19 cellular contexts compared by ENCODE assay signal in the genomic region with DNA sequence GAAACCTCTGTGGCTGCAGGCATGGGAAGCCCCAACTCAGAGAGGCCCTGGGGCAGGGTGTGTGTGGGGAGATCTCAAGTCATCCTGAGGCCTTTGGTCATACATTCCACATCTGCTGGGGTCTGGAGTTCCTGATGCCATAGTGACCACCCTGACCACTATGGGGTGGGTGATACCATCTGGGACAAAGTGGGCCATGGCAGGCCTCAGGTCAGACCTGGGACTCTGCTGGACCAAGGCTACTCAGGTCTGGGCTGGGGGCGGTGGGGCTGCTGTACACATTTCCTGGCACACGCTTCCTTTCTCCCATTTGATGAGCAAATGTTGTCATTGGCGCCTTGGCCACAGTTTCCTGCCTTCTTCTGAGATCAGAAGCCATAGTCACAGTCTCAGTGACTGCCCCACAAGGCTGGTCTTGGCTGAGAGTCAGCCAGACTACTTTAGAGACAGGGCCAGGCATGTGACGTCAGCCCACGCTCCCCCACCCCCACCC. TPM values are rescaled to one million over a fixed set of nuclear protein-coding genes. Genes with fewer than 3 reads are reported as not detected.
DNase-seq lines count a peak whose midpoint lies in the region; ATAC-seq and TF ChIP-seq lines count a peak whose summit lies in the region.
"Had no signal": no experiment of that assay in that cellular context is flagged by ENCODE, and none has a peak within 500 bp of the region (broad histone marks: within the 10 kb centered on the region; RNA-seq: fewer than 3 reads in every experiment).

No MANE protein-coding gene starts in this region.

- no peak for TF ChIP-seq EP300 in esophagus muscularis mucosa (IDR thresholded peaks at IDR 0.05)

- peaks cover 17% of the 10 kb centered on the region for H3K27me3 Mint-ChIP-seq in stimulated activated naive CD8-positive, alpha-beta T cell treated with anti-CD3 and anti-CD28 coated beads, Interleukin-15, amount 100 ng/mL, for 72 hours

- no peaks in the 10 kb centered on the region for H3K4me1 Mint-ChIP-seq in stimulated activated naive CD8-positive, alpha-beta T cell treated with anti-CD3 and anti-CD28 coated beads, Interleukin-15, amount 100 ng/mL, for 72 hours

- H3K4me3 ChIP-seq in right atrium auricular region: no peak overlapping the region
- H3K4me3 ChIP-seq in heart right ventricle: no peak overlapping the region
- no peak overlapping the region for H3K4me3 ChIP-seq in esophagus muscularis mucosa
- H3K4me3 ChIP-seq: HAP-1, tibial artery had no signal

- H3K9me3 Mint-ChIP-seq in stimulated activated naive CD8-positive, alpha-beta T cell treated with anti-CD3 and anti-CD28 coated beads, Interleukin-15, amount 100 ng/mL, for 72 hours: no peaks in the 10 kb centered on the region
- H3K9me3 Mint-ChIP-seq: dendritic cell treated with granulocyte-macrophage colony-stimulating factor and Interleukin-4, amounts not matched to agents 40 ng/mL and 50 ng/mL, for 4 days had no signal

- H3K36me3 ChIP-seq in right atrium auricular region (no peaks in the 10 kb centered on the region), heart right ventricle (no peaks in the 10 kb centered on the region), esophagus muscularis mucosa (no peaks in the 10 kb centered on the region)
- H3K36me3 ChIP-seq: HAP-1, tibial artery had no signal

- no peak for TF ChIP-seq POLR2A in esophagus muscularis mucosa (IDR thresholded peaks at IDR 0.05; ENCODE audit: low read depth)

- intact Hi-C loops in heart right ventricle (cut with DNase I): no loop called here
- intact Hi-C loops in esophagus muscularis mucosa (cut with DNase I): no loop called here

- H3K4me1 ChIP-seq in right atrium auricular region (no peaks in the 10 kb centered on the region), heart right ventricle (no peaks in the 10 kb centered on the region), esophagus muscularis mucosa (no peaks in the 10 kb centered on the region)
- H3K4me1 ChIP-seq: HAP-1, tibial artery had no signal

- no peak overlapping the region for H3K27ac Mint-ChIP-seq in stimulated activated naive CD8-positive, alpha-beta T cell treated with anti-CD3 and anti-CD28 coated beads, Interleukin-15, amount 100 ng/mL, for 72 hours
- H3K27ac Mint-ChIP-seq: dendritic cell treated with granulocyte-macrophage colony-stimulating factor and Interleukin-4, amounts not matched to agents 40 ng/mL and 50 ng/mL, for 4 days had no signal

- peak; percentile 48 for DNase-seq in right atrium auricular region (ENCODE audit: low spot score)
- no peak for DNase-seq in heart right ventricle
- DNase-seq in activated CD8-positive, alpha-beta memory T cell treated with anti-CD3 and anti-CD28 coated beads, Interleukin-2, amount 50 U/mL, for 4 hours: peak; percentile 43
- DNase-seq in esophagus muscularis mucosa (ENCODE audit: extremely low spot score): peak; percentile 88
- DNase-seq in stimulated activated naive CD8-positive, alpha-beta T cell treated with anti-CD3 and anti-CD28 coated beads, Interleukin-15, amount 100 ng/mL, for 72 hours: peak in 1 of 2 donors; percentile 74
- no peak for DNase-seq in NOMO-1 treated with dmso at 0.1 percent for 144 hours (lab: John Stamatoyannopoulos, UW; ENCODE audit: unreplicated experiment)
- DNase-seq in putamen (ENCODE audit: low spot score): no peak
- DNase-seq: DMS 273 treated with DMSO at 0.1 percent for 48 hours, hypothalamus, left ventricle myocardium superior, NCI-H1417 treated with DMSO at 0.1 percent for 48 hours, NCI-H446, tibial artery had no signal

- peak overlapping the region in 1 of 2 donors; percentile 40 for H3K4me3 Mint-ChIP-seq in stimulated activated naive CD8-positive, alpha-beta T cell treated with anti-CD3 and anti-CD28 coated beads, Interleukin-15, amount 100 ng/mL, for 72 hours
- H3K4me3 Mint-ChIP-seq: dendritic cell treated with granulocyte-macrophage colony-stimulating factor and Interleukin-4, amounts not matched to agents 40 ng/mL and 50 ng/mL, for 4 days had no signal

- H3K27ac ChIP-seq in right atrium auricular region (no peak overlapping the region), heart right ventricle (no peak overlapping the region), esophagus muscularis mucosa (replicated peaks in 1 of 4) (no peak overlapping the region)
- H3K27ac ChIP-seq: KMS-11, tibial artery had no signal

- no peak for ATAC-seq in heart right ventricle
- peak; percentile 93 for ATAC-seq in stimulated activated naive CD8-positive, alpha-beta T cell treated with anti-CD3 and anti-CD28 coated beads, Interleukin-15, amount 100 ng/mL, for 72 hours
- ATAC-seq in HG03135 (IDR thresholded peaks at IDR 0.05; ENCODE audit: unreplicated experiment): no peak
- ATAC-seq: left ventricle myocardium superior had no signal

- H3K9me3 ChIP-seq in right atrium auricular region: no peaks in the 10 kb centered on the region
- H3K9me3 ChIP-seq in heart right ventricle: no peaks in the 10 kb centered on the region
- H3K9me3 ChIP-seq in esophagus muscularis mucosa: no peaks in the 10 kb centered on the region
- H3K9me3 ChIP-seq: HAP-1, tibial artery had no signal

- TF ChIP-seq CTCF in right atrium auricular region (IDR thresholded peaks at IDR 0.05) (no peak), heart right ventricle (IDR thresholded peaks at IDR 0.05) (no peak), esophagus muscularis mucosa (IDR thresholded peaks at IDR 0.05) (no peak)

- 67 to 70% methylated on average over 5 of the region's 5 CpGs for WGBS in heart right ventricle, 2 donors
- no CpG with 5 or more reads among the region's 5 CpGs for WGBS in esophagus muscularis mucosa

- no peaks in the 10 kb centered on the region for H3K27me3 ChIP-seq in right atrium auricular region
- peaks cover 0 to 19% (median 5%) of the 10 kb centered on the region in 7 donors for H3K27me3 ChIP-seq in heart right ventricle
- peaks cover 0 to 11% (median 0%) of the 10 kb centered on the region in 4 donors for H3K27me3 ChIP-seq in esophagus muscularis mucosa

RNA-seq across cellular contexts. Expression of a gene that starts 15.1 kb away (rescaled TPM):
- total RNA-seq in right atrium auricular region (1 to 10 TPM in 1 of 2 donors, under 1 TPM in 1; 0.71 to 1.6 TPM), heart right ventricle (1 to 10 TPM; 2.1 to 4.5 (median 3.0) TPM), esophagus muscularis mucosa (1 to 10 TPM; 1.6 to 2.6 (median 1.9) TPM)
- 1 to 10 TPM in 1 of 2 donors, under 1 TPM in 1; 0.26 to 7.0 TPM for polyA plus RNA-seq in heart right ventricle

RNA-seq across cellular contexts. Expression of a gene that starts 33.9 kb away (rescaled TPM):
- total RNA-seq in right atrium auricular region (not detected), heart right ventricle (not detected), esophagus muscularis mucosa (not detected)
- polyA plus RNA-seq in heart right ventricle: not detected
- total RNA-seq: fibroblast of lung, left ventricle myocardium superior had no signal
- polyA plus RNA-seq: fibroblast of lung, neural cell had no signal

RNA-seq across cellular contexts. Expression of a gene that starts 47.0 kb away (rescaled TPM):
- total RNA-seq in right atrium auricular region: not detected
- not detected for total RNA-seq in heart right ventricle
- polyA plus RNA-seq in heart right ventricle: not detected
- not detected for total RNA-seq in esophagus muscularis mucosa
- total RNA-seq: left ventricle myocardium superior had no signal
- polyA plus RNA-seq: neural cell had no signal

Comparison
In these comparisons a context has a peak if more than half of its experiments do, and no peak if none do; other contexts are left out.
1. DNase-seq: peak in right atrium auricular region (single experiment), activated CD8-positive, alpha-beta memory T cell treated with anti-CD3 and anti-CD28 coated beads, Interleukin-2, amount 50 U/mL, for 4 hours (single experiment) and esophagus muscularis mucosa (single experiment); none in heart right ventricle (0 of 2), NOMO-1 treated with dmso at 0.1 percent for 144 hours (single experiment) and putamen (single experiment).